20 cellular contexts compared by ENCODE assay signal in genomic region chr1:26220199-26220912, GRCh38. TPM values are rescaled to one million over a fixed set of nuclear protein-coding genes. Genes with fewer than 3 reads are reported as not detected.
A peak's percentile ranks its signal among the peaks of the same experiment; 100 is the strongest.
DNase-seq lines count a peak whose midpoint lies in the region; ATAC-seq, FAIRE-seq and TF ChIP-seq lines count a peak whose summit lies in the region.
"Had no signal": no experiment of that assay in that cellular context is flagged by ENCODE, and none has a peak within 500 bp of the region (broad histone marks: within the 10 kb centered on the region; RNA-seq: fewer than 3 reads in every experiment).

No MANE protein-coding gene starts in this region.

- H2BK12ac ChIP-seq in neuronal stem cell (ENCODE audit: low read length): peak overlapping the region; percentile 73

- BruUV-seq in HCT116 (replicated peaks; lab: Mats Ljungman, UMichigan): no TSS peak
- BruUV-seq in K562 (replicated peaks; lab: Mats Ljungman, UMichigan): no TSS peak
- BruUV-seq in mammary epithelial cell (replicated peaks; lab: Mats Ljungman, UMichigan): no TSS peak

- H3K9me3 ChIP-seq in HCT116 (ENCODE audit: control insufficient read depth in 1 of 2, insufficient read depth in 1 of 2, low read depth in 1 of 2, low read length in 2 of 2) (no peaks in the 10 kb centered on the region), K562 (replicated peaks; ENCODE audit: control insufficient read depth, insufficient read depth, low read depth, low read length) (no peaks in the 10 kb centered on the region), neuronal stem cell (replicated peaks in 1 of 2; ENCODE audit: control insufficient read depth in 2 of 2, insufficient read depth in 1 of 2, low read depth in 1 of 2, low read length in 2 of 2) (no peaks in the 10 kb centered on the region), mammary epithelial cell (replicated peaks; ENCODE audit: insufficient read depth, low read length) (no peaks in the 10 kb centered on the region)
- H3K9me3 ChIP-seq: BLaER1 treated with 17β-estradiol and CSF1 and Interleukin-3, amounts not matched to agents 10 nM and 100 nM; SJCRH30 had no signal

- H2BK120ac ChIP-seq in neuronal stem cell (ENCODE audit: low read depth, low read length): no peak overlapping the region

- no peaks in the 10 kb centered on the region for H3K79me1 ChIP-seq in neuronal stem cell (ENCODE audit: low read depth, low read length)

- TF ChIP-seq POLR2A in HCT116 (IDR thresholded peaks at IDR 0.05; ENCODE audit: borderline replicate concordance, extremely low read depth, insufficient read depth, insufficient read length) (no peak), K562 (conservative IDR thresholded peaks at IDR 0.05) (no peak)

- POLR2A ChIA-PET in HCT116 (lab: Charles Lee) (interaction anchor here (1.1 kb wide), 2 partner anchors 13 to 15 kb away, joined by 3 to 4 read pairs; no protein-coding TSS in a partner anchor), K562 (lab: Yijun Ruan, JAX) (interaction anchor here (0.7 to 3.0 kb wide), 8 partner anchors 8 to 44 kb away, joined by 3 to 14 read pairs (median 4); partner anchors contain the start of gene CEP85)

- H4K91ac ChIP-seq in neuronal stem cell (ENCODE audit: low read depth, low read length, poor library complexity): no peak overlapping the region

- H3K4me2 ChIP-seq in HCT116 (ENCODE audit: low read length) (no peak overlapping the region; the same call in 1 of the 2 replicates), K562 (ENCODE audit: insufficient read depth, low read length) (no peak overlapping the region), neuronal stem cell (ENCODE audit: insufficient read depth, low read length, poor library complexity, severe bottlenecking) (no peak overlapping the region), mammary epithelial cell (ENCODE audit: insufficient read depth, low read depth, low read length) (no peak overlapping the region)
- H3K4me2 ChIP-seq: BLaER1 treated with 17β-estradiol and CSF1 and Interleukin-3, amounts not matched to agents 10 nM and 100 nM; KMS-11 had no signal

- TF ChIP-seq RAD21 in HCT116 (IDR thresholded peaks at IDR 0.05; ENCODE audit: low read depth): no peak
- no peak for TF ChIP-seq RAD21 in K562 (CRISPR knock-in tag; conservative IDR thresholded peaks at IDR 0.05 in 1 of 2, IDR thresholded peaks at IDR 0.05 in 1 of 2)

- H2AFZ ChIP-seq in HCT116 (ENCODE audit: low read depth, low read length, poor library complexity, severe bottlenecking): no peak overlapping the region
- peak overlapping the region; percentile 27; the same call in 1 of the 2 replicates for H2AFZ ChIP-seq in K562 (ENCODE audit: low read depth, low read length)
- H2AFZ ChIP-seq in neuronal stem cell (ENCODE audit: low read length): peak overlapping the region; percentile 74
- no peak overlapping the region for H2AFZ ChIP-seq in mammary epithelial cell (ENCODE audit: low read depth, low read length)

- H3K23ac ChIP-seq in neuronal stem cell (ENCODE audit: low read depth, low read length, poor library complexity): peak overlapping the region; percentile 43

- no peak overlapping the region for H3K4ac ChIP-seq in neuronal stem cell (ENCODE audit: low read length)

- CTCF ChIA-PET in HCT116 (lab: Charles Lee): interaction anchor here (3.7 kb wide), 1 partner anchor 13 kb away, joined by 29 read pairs; the partner anchor contains the start of gene CEP85
- CTCF ChIA-PET in K562 (lab: Yijun Ruan, JAX; ENCODE audit: low intra/inter-chr PET ratio): no interaction called here
- CTCF ChIA-PET in mammary epithelial cell (lab: Charles Lee; ENCODE audit: low non-redundant PET): no interaction called here

- H3K4me1 ChIP-seq in HCT116 (ENCODE audit: control insufficient read depth in 1 of 2, insufficient read depth in 2 of 2, low read length in 2 of 2) (peaks cover 9 to 10% of the 10 kb centered on the region in 2 experiments; a peak in 2 of 4 replicates), K562 (replicated peaks in 1 of 2; ENCODE audit: control insufficient read depth in 2 of 2, insufficient read depth in 2 of 2, low read length in 2 of 2) (peaks cover 0 to 20% of the 10 kb centered on the region in 2 experiments; a peak in 3 of 5 replicates), neuronal stem cell (ENCODE audit: control insufficient read depth in 2 of 2, insufficient read depth in 1 of 2, low read depth in 1 of 2, low read length in 2 of 2) (peaks cover 9% of the 10 kb centered on the region in 2 donors), mammary epithelial cell (ENCODE audit: insufficient read depth, low read length) (peaks cover 4% of the 10 kb centered on the region)

- H4K20me1 ChIP-seq in HCT116 (ENCODE audit: insufficient read depth) (no peaks in the 10 kb centered on the region), K562 (replicated peaks; ENCODE audit: control insufficient read depth, insufficient read depth, low read length) (no peaks in the 10 kb centered on the region), mammary epithelial cell (ENCODE audit: insufficient read depth, low read length) (no peaks in the 10 kb centered on the region)
- H4K20me1 ChIP-seq: BLaER1 treated with 17β-estradiol and CSF1 and Interleukin-3, amounts not matched to agents 10 nM and 100 nM had no signal

- 45% methylated on average over 27 of the region's 27 CpGs for WGBS in K562 (ENCODE audit: insufficient coverage, low coverage, missing lambda C conversion rate)
- WGBS in neuronal stem cell (ENCODE audit: extremely low coverage in 2 of 2, insufficient read length in 2 of 2, insufficient replicate concordance in 1 of 2), 2 donors: no CpG with 5 or more reads among the region's 27 CpGs
- 46% methylated on average over 21 of the region's 27 CpGs for WGBS in mammary epithelial cell (ENCODE audit: low coverage, missing lambda C conversion rate)

- H4K8ac ChIP-seq in neuronal stem cell (ENCODE audit: low read depth, low read length): no peak overlapping the region

- RAD21 ChIA-PET in HCT116 (lab: Charles Lee; ENCODE audit: low non-redundant PET in 1 of 2, low total read pairs in 2 of 2, uncharacterized antibody in 2 of 2, unreplicated experiment in 2 of 2): no interaction called here

- in situ Hi-C loops in K562 (cut with MboI): no loop called here
- in situ Hi-C loops in mammary epithelial cell (cut with MboI; ENCODE audit: low sequenced_read_pairs in 2 of 2): no loop called here

- H3K27me3 ChIP-seq in HCT116 (ENCODE audit: insufficient read depth, low read length) (no peaks in the 10 kb centered on the region), K562 (ENCODE audit: control insufficient read depth in 2 of 2, insufficient read depth in 2 of 2, low read length in 2 of 2) (0 out of 5 replicates have a peak, but pooled peaks cover 0 to 3% of the 10 kb centered on the region in 2 experiments), neuronal stem cell (ENCODE audit: control insufficient read depth in 3 of 3, insufficient read depth in 3 of 3, low read depth in 1 of 3, low read length in 3 of 3) (peaks cover 0 to 39% (median 6%) of the 10 kb centered on the region in 3 experiments), mammary epithelial cell (ENCODE audit: insufficient read depth, low read length) (no peaks in the 10 kb centered on the region)

- no peak for TF ChIP-seq CTCF in HCT116 (IDR thresholded peaks at IDR 0.05 in 2 of 3, conservative IDR thresholded peaks at IDR 0.05 in 1 of 3; ENCODE audit: borderline replicate concordance in 1 of 3, insufficient read depth in 1 of 3, low read depth in 2 of 3, low read length in 2 of 3)
- no peak for TF ChIP-seq CTCF in K562 (IDR thresholded peaks at IDR 0.05 in 2 of 3, conservative IDR thresholded peaks at IDR 0.05 in 1 of 3; ENCODE audit: insufficient read depth in 2 of 3, low read depth in 1 of 3, low read length in 3 of 3)
- no peak for TF ChIP-seq CTCF in mammary epithelial cell (conservative IDR thresholded peaks at IDR 0.05 in 1 of 2, IDR thresholded peaks at IDR 0.05 in 1 of 2; ENCODE audit: extremely low read depth in 1 of 2, insufficient read depth in 1 of 2, low read depth in 1 of 2, low read length in 2 of 2)

- no peak for TF ChIP-seq EP300 in K562 (IDR thresholded peaks at IDR 0.05; ENCODE audit: low read length)

- H2AK5ac ChIP-seq in neuronal stem cell (ENCODE audit: low read depth, low read length): no peak overlapping the region

- intact Hi-C loops in HCT116 (cut with micrococcal nuclease): no loop called here
- intact Hi-C loops in K562 (cut with micrococcal nuclease): no loop called here
- intact Hi-C loops in mammary epithelial cell (cut with micrococcal nuclease): no loop called here

- no peak overlapping the region for H3K14ac ChIP-seq in neuronal stem cell (ENCODE audit: low read length)

- H3K27ac ChIP-seq in HCT116 (ENCODE audit: low read depth, low read length): no peak overlapping the region
- no peak overlapping the region for H3K27ac ChIP-seq in K562 (ENCODE audit: extremely low read depth, low read depth, low read length)
- H3K27ac ChIP-seq in neuronal stem cell (replicated peaks; ENCODE audit: low read length): no peak overlapping the region
- no peak overlapping the region for H3K27ac ChIP-seq in mammary epithelial cell (ENCODE audit: insufficient read depth, low read depth, low read length)
- H3K27ac ChIP-seq: 22Rv1; BLaER1 treated with 17β-estradiol and CSF1 and Interleukin-3, amounts not matched to agents 10 nM and 100 nM; KMS-11; RWPE1; SJCRH30 had no signal

- ATAC-seq in HCT116 (peak; percentile 49; the same call in 1 of the 2 replicates), K562 (0 out of 3 replicates have a peak, but pooled peaks have one; percentile 15)

- no peaks in the 10 kb centered on the region for H3K9me2 ChIP-seq in HCT116 (ENCODE audit: insufficient read depth)

- H3K79me2 ChIP-seq in HCT116 (ENCODE audit: insufficient read depth, low read length) (no peaks in the 10 kb centered on the region), K562 (ENCODE audit: control insufficient read depth, insufficient read depth, low read length) (no peaks in the 10 kb centered on the region), mammary epithelial cell (ENCODE audit: insufficient read depth, low read length) (no peaks in the 10 kb centered on the region)

- no peaks in the 10 kb centered on the region for H3K9me1 ChIP-seq in K562 (ENCODE audit: control insufficient read depth, insufficient read depth, low read length)

- H3K18ac ChIP-seq in neuronal stem cell (ENCODE audit: low read length): peak overlapping the region; percentile 76

- peak overlapping the region; percentile 71 for H2BK15ac ChIP-seq in neuronal stem cell (ENCODE audit: low read length)

- peak; percentile 45 for DNase-seq in DMS53 (lab: John Stamatoyannopoulos, UW)
- no peak for DNase-seq in DMS53 treated with DMSO at 0.1 percent for 48 hours (lab: John Stamatoyannopoulos, UW; ENCODE audit: unreplicated experiment)
- DNase-seq in HCT116 (ENCODE audit: low read depth, low spot score): no peak
- DNase-seq in K562 (ENCODE audit: extremely low read depth in 1 of 4, low spot score in 3 of 4): no peak
- DNase-seq in neuronal stem cell (ENCODE audit: low spot score): no peak
- no peak for DNase-seq in mammary epithelial cell
- DNase-seq in occipital lobe (lab: John Stamatoyannopoulos, UW): no peak
- DNase-seq in NCI-H1092 (lab: John Stamatoyannopoulos, UW): no peak
- DNase-seq: COR-L47, DMS79, GF-D8, NCI-H187 treated with DMSO at 0.1 percent for 48 hours, NCI-H226, OCI-M1, SJCRH30 had no signal

- FAIRE-seq in K562 (lab: Jason Lieb, UNC): no peak

- H3K36me3 ChIP-seq in HCT116 (ENCODE audit: control insufficient read depth in 1 of 2, insufficient read depth in 2 of 2, low read length in 2 of 2) (no peaks in the 10 kb centered on the region), K562 (ENCODE audit: control insufficient read depth, insufficient read depth, low read length) (no peaks in the 10 kb centered on the region), neuronal stem cell (replicated peaks in 1 of 2; ENCODE audit: control insufficient read depth in 2 of 2, insufficient read depth in 2 of 2, low read length in 2 of 2) (no peaks in the 10 kb centered on the region), mammary epithelial cell (ENCODE audit: insufficient read depth, low read length) (no peaks in the 10 kb centered on the region)
- H3K36me3 ChIP-seq: BLaER1 treated with 17β-estradiol and CSF1 and Interleukin-3, amounts not matched to agents 10 nM and 100 nM; SJCRH30 had no signal

- no peak overlapping the region for H2BK5ac ChIP-seq in neuronal stem cell (ENCODE audit: low read length)

- no peak overlapping the region for H3K4me3 ChIP-seq in HCT116 (replicated peaks in 1 of 2; ENCODE audit: low read depth in 1 of 2, low read length in 2 of 2)
- no peak overlapping the region for H3K4me3 ChIP-seq in K562
- H3K4me3 ChIP-seq in neuronal stem cell (ENCODE audit: low read length in 2 of 2): no peak overlapping the region
- no peak overlapping the region for H3K4me3 ChIP-seq in mammary epithelial cell (replicated peaks in 1 of 3; ENCODE audit: insufficient read depth in 1 of 3, low read depth in 2 of 3, low read length in 3 of 3)
- H3K4me3 ChIP-seq: BLaER1 treated with 17β-estradiol and CSF1 and Interleukin-3, amounts not matched to agents 10 nM and 100 nM; SJCRH30 had no signal

- H3K9ac ChIP-seq in HCT116 (ENCODE audit: low read length) (no peak overlapping the region), K562 (ENCODE audit: insufficient read depth in 1 of 2, low read depth in 2 of 2, low read length in 2 of 2) (peak overlapping the region in 1 of 2 experiments; percentile 62; a peak in 2 of 4 replicates), neuronal stem cell (ENCODE audit: low read depth, low read length, poor library complexity) (peak overlapping the region; percentile 50), mammary epithelial cell (ENCODE audit: insufficient read depth, low read length) (no peak overlapping the region)
- H3K9ac ChIP-seq: BLaER1 treated with 17β-estradiol and CSF1 and Interleukin-3, amounts not matched to agents 10 nM and 100 nM; KMS-11 had no signal

- dilution Hi-C loops in mammary epithelial cell (cut with HindIII; ENCODE audit: low sequenced_read_pairs): no loop called here

RNA-seq across cellular contexts. Expression of gene CEP85, which starts 13.6 kb away (rescaled TPM):
- total RNA-seq in HCT116 (2021; ENCODE audit: unreplicated experiment) (37.2 TPM), K562 (2014; rRNA removed) (75.9 and 77.9 TPM in 2 replicates), K562 (2014; rRNA removed; fragmentation: Illumina TruSeq; extraction: Trizol) (89.6 and 92.6 TPM in 2 replicates), K562 (2015; rRNA removed; fragmentation: Illumina TruSeq; extraction: Trizol) (85.3 and 88.7 TPM in 2 replicates), K562 (2021) (80.2 and 84.8 TPM in 2 replicates), mammary epithelial cell (10 to 100 TPM; 14.3 to 16.9 TPM), occipital lobe (11.5 TPM)
- 25.4 and 30.4 TPM in 2 replicates for polyA plus RNA-seq in HCT116 (2012)
- total RNA-seq in K562 (2011; cell fraction: chromatin; rRNA removed; ENCODE audit: low replicate concordance): 303 and 318 TPM in 2 replicates
- total RNA-seq in K562 (2011; cell fraction: nucleolus; rRNA removed): 171 and 180 TPM in 2 replicates
- 221 and 317 TPM in 2 replicates for total RNA-seq in K562 (2011; cell fraction: nucleoplasm; rRNA removed)
- polyA plus RNA-seq in K562 (2011; rRNA removed) (140 and 167 TPM in 2 replicates), K562 (2014; fragmentation: Illumina TruSeq; extraction: Trizol) (102 and 107 TPM in 2 replicates), K562 (2014; fragmentation: Nextera tagmentation; extraction: Ambion mirVana) (100 to 1,000 TPM in 1 of 2 experiments, 10 to 100 TPM in 1; 42.1 to 107 TPM), K562 (2014; rRNA removed) (97.5 and 114 TPM in 2 replicates), mammary epithelial cell (16.7 TPM)
- 105 and 143 TPM in 2 replicates for polyA plus RNA-seq in K562 (2011; cell fraction: cytosol; rRNA removed)
- 433 and 499 TPM in 2 replicates for polyA plus RNA-seq in K562 (2011; cell fraction: nucleus; rRNA removed)
- 59.3 and 74.9 TPM in 2 replicates for polyA plus RNA-seq in K562 (2012)
- polyA minus RNA-seq in K562 (2011; rRNA and poly(A)+ RNA removed): 123 and 147 TPM in 2 replicates
- polyA minus RNA-seq in K562 (2011; cell fraction: cytosol; rRNA and poly(A)+ RNA removed): 48.4 and 50.9 TPM in 2 replicates
- polyA minus RNA-seq in K562 (2011; cell fraction: nucleus; rRNA and poly(A)+ RNA removed): 106 and 172 TPM in 2 replicates
- polyA plus RNA-seq in neuronal stem cell (2013, experiment 1 of 2): 26.9 TPM
- polyA plus RNA-seq in neuronal stem cell (2013, experiment 2 of 2): 26.9 TPM
- 26.8 TPM for polyA minus RNA-seq in mammary epithelial cell

RNA-seq across cellular contexts. Expression of gene CATSPER4, which starts 30.0 kb away (rescaled TPM):
- total RNA-seq in HCT116 (2021; ENCODE audit: unreplicated experiment) (not detected), K562 (2014; rRNA removed) (0.08 TPM in 1 of 2 replicates, not detected in the other), K562 (2014; rRNA removed; fragmentation: Illumina TruSeq; extraction: Trizol) (not detected in 2 replicates), K562 (2015; rRNA removed; fragmentation: Illumina TruSeq; extraction: Trizol) (not detected in 2 replicates), K562 (2021) (0.13 TPM in 1 of 2 replicates, not detected in the other), mammary epithelial cell (not detected), occipital lobe (not detected)
- 0.07 TPM in 1 of 2 replicates, not detected in the other for polyA plus RNA-seq in HCT116 (2012)
- total RNA-seq in K562 (2011; cell fraction: chromatin; rRNA removed; ENCODE audit: low replicate concordance): not detected in 2 replicates
- total RNA-seq in K562 (2011; cell fraction: nucleolus; rRNA removed): not detected in 2 replicates
- not detected in 2 replicates for total RNA-seq in K562 (2011; cell fraction: nucleoplasm; rRNA removed)
- polyA plus RNA-seq in K562 (2011; rRNA removed) (0.05 TPM in 1 of 2 replicates, not detected in the other), K562 (2014; fragmentation: Illumina TruSeq; extraction: Trizol) (not detected in 2 replicates), K562 (2014; fragmentation: Nextera tagmentation; extraction: Ambion mirVana) (under 1 TPM in 1 of 2 experiments, not detected in 1; 0.04 TPM), K562 (2014; rRNA removed) (0.35 TPM in 1 of 2 replicates, not detected in the other), mammary epithelial cell (not detected)
- 0.04 TPM in 1 of 2 replicates, not detected in the other for polyA plus RNA-seq in K562 (2011; cell fraction: cytosol; rRNA removed)
- 0.10 and 0.13 TPM in 2 replicates for polyA plus RNA-seq in K562 (2011; cell fraction: nucleus; rRNA removed)
- 0.05 TPM in 1 of 2 replicates, not detected in the other for polyA plus RNA-seq in K562 (2012)
- polyA minus RNA-seq in K562 (2011; rRNA and poly(A)+ RNA removed): not detected in 2 replicates
- not detected in 2 replicates for polyA minus RNA-seq in K562 (2011; cell fraction: cytosol; rRNA and poly(A)+ RNA removed)
- polyA minus RNA-seq in K562 (2011; cell fraction: nucleus; rRNA and poly(A)+ RNA removed): 0.27 TPM in 1 of 2 replicates, not detected in the other
- 0.36 TPM for polyA plus RNA-seq in neuronal stem cell (2013, experiment 1 of 2)
- 0.26 TPM for polyA plus RNA-seq in neuronal stem cell (2013, experiment 2 of 2)
- not detected for polyA minus RNA-seq in mammary epithelial cell
- total RNA-seq: MCF 10A, SJCRH30 had no signal

RNA-seq across cellular contexts. Expression of gene CNKSR1, which starts 43.1 kb away (rescaled TPM):
- 26.6 TPM for total RNA-seq in HCT116 (2021; ENCODE audit: unreplicated experiment)
- 26.1 and 28.2 TPM in 2 replicates for polyA plus RNA-seq in HCT116 (2012)
- total RNA-seq in K562 (2011; cell fraction: chromatin; rRNA removed; ENCODE audit: low replicate concordance): 12.4 and 22.9 TPM in 2 replicates
- 7.5 and 12.7 TPM in 2 replicates for total RNA-seq in K562 (2011; cell fraction: nucleolus; rRNA removed)
- total RNA-seq in K562 (2011; cell fraction: nucleoplasm; rRNA removed): 6.0 and 9.3 TPM in 2 replicates
- 1.1 and 2.4 TPM in 2 replicates for total RNA-seq in K562 (2014; rRNA removed)
- 0.73 and 0.80 TPM in 2 replicates for total RNA-seq in K562 (2014; rRNA removed; fragmentation: Illumina TruSeq; extraction: Trizol)
- 1.8 and 2.4 TPM in 2 replicates for total RNA-seq in K562 (2015; rRNA removed; fragmentation: Illumina TruSeq; extraction: Trizol)
- total RNA-seq in K562 (2021): 1.6 and 2.0 TPM in 2 replicates
- 0.91 and 0.93 TPM in 2 replicates for polyA plus RNA-seq in K562 (2011; rRNA removed)
- 1.3 and 2.6 TPM in 2 replicates for polyA plus RNA-seq in K562 (2011; cell fraction: cytosol; rRNA removed)
- polyA plus RNA-seq in K562 (2011; cell fraction: nucleus; rRNA removed): 4.0 and 6.5 TPM in 2 replicates
- 2.1 and 3.1 TPM in 2 replicates for polyA plus RNA-seq in K562 (2012)
- polyA plus RNA-seq in K562 (2014; fragmentation: Illumina TruSeq; extraction: Trizol): 2.0 and 2.2 TPM in 2 replicates
- polyA plus RNA-seq in K562 (2014; fragmentation: Nextera tagmentation; extraction: Ambion mirVana): under 1 TPM; 0.03 to 0.10 TPM
- 2.0 and 2.8 TPM in 2 replicates for polyA plus RNA-seq in K562 (2014; rRNA removed)
- 0.45 and 0.56 TPM in 2 replicates for polyA minus RNA-seq in K562 (2011; rRNA and poly(A)+ RNA removed)
- 1.2 and 2.7 TPM in 2 replicates for polyA minus RNA-seq in K562 (2011; cell fraction: cytosol; rRNA and poly(A)+ RNA removed)
- 0.94 and 1.8 TPM in 2 replicates for polyA minus RNA-seq in K562 (2011; cell fraction: nucleus; rRNA and poly(A)+ RNA removed)
- 6.9 TPM for polyA plus RNA-seq in neuronal stem cell (2013, experiment 1 of 2)
- polyA plus RNA-seq in neuronal stem cell (2013, experiment 2 of 2): 6.8 TPM
- total RNA-seq in mammary epithelial cell: 10 to 100 TPM; 26.0 to 38.2 TPM
- polyA plus RNA-seq in mammary epithelial cell: 20.8 TPM
- polyA minus RNA-seq in mammary epithelial cell: 67.1 TPM
- total RNA-seq in occipital lobe: 3.1 TPM

RNA-seq across cellular contexts. Expression of gene ZNF593OS, which starts 48.7 kb away (rescaled TPM):
- total RNA-seq in HCT116 (2021; ENCODE audit: unreplicated experiment) (not detected), K562 (2014; rRNA removed) (not detected in 2 replicates), K562 (2014; rRNA removed; fragmentation: Illumina TruSeq; extraction: Trizol) (not detected in 2 replicates), K562 (2015; rRNA removed; fragmentation: Illumina TruSeq; extraction: Trizol) (not detected in 2 replicates), K562 (2021) (not detected in 2 replicates), mammary epithelial cell (under 1 TPM in 1 of 2 donors, not detected in 1; 0.50 TPM), occipital lobe (not detected)
- 0.71 and 0.83 TPM in 2 replicates for polyA plus RNA-seq in HCT116 (2012)
- not detected in 2 replicates for total RNA-seq in K562 (2011; cell fraction: chromatin; rRNA removed; ENCODE audit: low replicate concordance)
- 0.33 TPM in 1 of 2 replicates, not detected in the other for total RNA-seq in K562 (2011; cell fraction: nucleolus; rRNA removed)
- not detected in 2 replicates for total RNA-seq in K562 (2011; cell fraction: nucleoplasm; rRNA removed)
- polyA plus RNA-seq in K562 (2011; rRNA removed) (not detected in 2 replicates), K562 (2014; fragmentation: Illumina TruSeq; extraction: Trizol) (not detected in 2 replicates), K562 (2014; fragmentation: Nextera tagmentation; extraction: Ambion mirVana) (under 1 TPM; 0.24 to 0.27 TPM), K562 (2014; rRNA removed) (not detected in 2 replicates), mammary epithelial cell (not detected)
- 0.04 TPM in 1 of 2 replicates, not detected in the other for polyA plus RNA-seq in K562 (2011; cell fraction: cytosol; rRNA removed)
- not detected in 2 replicates for polyA plus RNA-seq in K562 (2011; cell fraction: nucleus; rRNA removed)
- 1.5 and 1.6 TPM in 2 replicates for polyA plus RNA-seq in K562 (2012)
- not detected in 2 replicates for polyA minus RNA-seq in K562 (2011; rRNA and poly(A)+ RNA removed)
- polyA minus RNA-seq in K562 (2011; cell fraction: cytosol; rRNA and poly(A)+ RNA removed): not detected in 2 replicates
- polyA minus RNA-seq in K562 (2011; cell fraction: nucleus; rRNA and poly(A)+ RNA removed): 0.67 TPM in 1 of 2 replicates, not detected in the other
- 0.74 TPM for polyA plus RNA-seq in neuronal stem cell (2013, experiment 1 of 2)
- 0.66 TPM for polyA plus RNA-seq in neuronal stem cell (2013, experiment 2 of 2)
- polyA minus RNA-seq in mammary epithelial cell: not detected
- total RNA-seq: MCF 10A, SJCRH30 had no signal

RNA-seq across cellular contexts. Expression of gene ZNF593, which starts 50.6 kb away (rescaled TPM):
- total RNA-seq in HCT116 (2021; ENCODE audit: unreplicated experiment): 62.4 TPM
- 87.9 and 95.9 TPM in 2 replicates for polyA plus RNA-seq in HCT116 (2012)
- total RNA-seq in K562 (2011; cell fraction: chromatin; rRNA removed; ENCODE audit: low replicate concordance): 12.7 and 40.0 TPM in 2 replicates
- total RNA-seq in K562 (2011; cell fraction: nucleolus; rRNA removed): 55.5 and 60.9 TPM in 2 replicates
- 22.8 and 27.3 TPM in 2 replicates for total RNA-seq in K562 (2011; cell fraction: nucleoplasm; rRNA removed)
- 233 and 259 TPM in 2 replicates for total RNA-seq in K562 (2014; rRNA removed)
- 16.2 and 32.2 TPM in 2 replicates for total RNA-seq in K562 (2014; rRNA removed; fragmentation: Illumina TruSeq; extraction: Trizol)
- total RNA-seq in K562 (2015; rRNA removed; fragmentation: Illumina TruSeq; extraction: Trizol): 66.3 and 76.7 TPM in 2 replicates
- total RNA-seq in K562 (2021): 125 and 144 TPM in 2 replicates
- polyA plus RNA-seq in K562 (2011; rRNA removed): 48.2 and 51.6 TPM in 2 replicates
- polyA plus RNA-seq in K562 (2011; cell fraction: cytosol; rRNA removed): 107 and 284 TPM in 2 replicates
- 48.1 and 66.6 TPM in 2 replicates for polyA plus RNA-seq in K562 (2011; cell fraction: nucleus; rRNA removed)
- 81.5 and 109 TPM in 2 replicates for polyA plus RNA-seq in K562 (2012)
- polyA plus RNA-seq in K562 (2014; fragmentation: Illumina TruSeq; extraction: Trizol): 37.2 and 58.8 TPM in 2 replicates
- 10 to 100 TPM in 1 of 2 experiments, 1 to 10 TPM in 1; 9.8 to 27.1 TPM for polyA plus RNA-seq in K562 (2014; fragmentation: Nextera tagmentation; extraction: Ambion mirVana)
- polyA plus RNA-seq in K562 (2014; rRNA removed): 313 and 334 TPM in 2 replicates
- 6.5 and 11.3 TPM in 2 replicates for polyA minus RNA-seq in K562 (2011; rRNA and poly(A)+ RNA removed)
- 20.5 and 28.1 TPM in 2 replicates for polyA minus RNA-seq in K562 (2011; cell fraction: cytosol; rRNA and poly(A)+ RNA removed)
- polyA minus RNA-seq in K562 (2011; cell fraction: nucleus; rRNA and poly(A)+ RNA removed): 27.1 and 36.7 TPM in 2 replicates
- 29.0 TPM for polyA plus RNA-seq in neuronal stem cell (2013, experiment 1 of 2)
- polyA plus RNA-seq in neuronal stem cell (2013, experiment 2 of 2): 28.3 TPM
- total RNA-seq in mammary epithelial cell: 10 to 100 TPM; 31.5 to 41.5 TPM
- polyA plus RNA-seq in mammary epithelial cell: 61.2 TPM
- polyA minus RNA-seq in mammary epithelial cell: 20.1 TPM
- 8.0 TPM for total RNA-seq in occipital lobe

Comparison
In these comparisons a context has a peak if more than half of its experiments do, and no peak if none do; other contexts are left out.
1. H2AFZ ChIP-seq: peak in K562 (single experiment) and neuronal stem cell (single experiment); none in HCT116 (single experiment) and mammary epithelial cell (single experiment).